Comparison of ENCODE assay signal across 2 cellular contexts in the genomic region with DNA sequence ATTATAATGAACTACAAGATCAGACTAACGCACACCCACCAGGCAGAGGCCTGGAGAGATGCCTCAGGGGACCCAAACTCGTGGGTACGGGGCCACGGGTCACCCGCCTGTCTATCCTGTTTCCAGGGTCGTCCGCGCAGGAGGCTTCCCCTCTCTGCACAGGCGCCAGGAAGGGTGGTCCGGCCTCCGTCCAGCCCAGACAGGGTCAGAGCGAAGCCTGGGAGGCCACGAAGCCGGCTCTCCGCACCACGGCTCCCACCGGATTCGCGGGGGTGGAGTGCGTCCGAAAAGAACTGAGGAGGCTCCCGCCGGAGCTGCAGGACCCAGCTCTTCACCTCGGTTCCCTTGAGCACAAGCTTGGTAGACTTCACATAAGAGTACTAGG.
TF ChIP-seq lines count a peak whose summit lies in the region.

No MANE protein-coding gene starts in this region.

TF ChIP-seq in K562, 482 proteins besides CTCF, POLR2A, EP300 and RAD21:
- TF ChIP-seq, protein P1, sequence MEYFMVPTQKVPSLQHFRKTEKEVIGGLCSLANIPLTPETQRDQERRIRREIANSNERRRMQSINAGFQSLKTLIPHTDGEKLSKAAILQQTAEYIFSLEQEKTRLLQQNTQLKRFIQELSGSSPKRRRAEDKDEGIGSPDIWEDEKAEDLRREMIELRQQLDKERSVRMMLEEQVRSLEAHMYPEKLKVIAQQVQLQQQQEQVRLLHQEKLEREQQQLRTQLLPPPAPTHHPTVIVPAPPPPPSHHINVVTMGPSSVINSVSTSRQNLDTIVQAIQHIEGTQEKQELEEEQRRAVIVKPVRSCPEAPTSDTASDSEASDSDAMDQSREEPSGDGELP (CRISPR knock-in tag; IDR thresholded peaks at IDR 0.05; ENCODE audit: borderline replicate concordance): 0 out of 2 replicates have a peak, but pooled peaks have one; percentile 2
- peak; percentile 49 for TF ChIP-seq EGR1 (conservative IDR thresholded peaks at IDR 0.05)

TF ChIP-seq in HepG2, 621 proteins besides CTCF, POLR2A, EP300 and RAD21:
- TF ChIP-seq PHF8 (CRISPR knock-in tag; IDR thresholded peaks at IDR 0.05): 0 out of 2 replicates have a peak, but pooled peaks have one; percentile 44
- TF ChIP-seq, protein P2, sequence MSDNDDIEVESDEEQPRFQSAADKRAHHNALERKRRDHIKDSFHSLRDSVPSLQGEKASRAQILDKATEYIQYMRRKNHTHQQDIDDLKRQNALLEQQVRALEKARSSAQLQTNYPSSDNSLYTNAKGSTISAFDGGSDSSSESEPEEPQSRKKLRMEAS (IDR thresholded peaks at IDR 0.05): 0 out of 2 replicates have a peak, but pooled peaks have one; percentile 6
